ENCODE assay signal across 23 cellular contexts in genomic region chr3:183577336-183577735, GRCh38. TPM values are rescaled to one million over a fixed set of nuclear protein-coding genes. Genes with fewer than 3 reads are reported as not detected.
"Had no signal": no experiment of that assay in that cellular context is flagged by ENCODE, and none has a peak within 500 bp of the region (broad histone marks: within the 10 kb centered on the region; RNA-seq: fewer than 3 reads in every experiment).

No MANE protein-coding gene starts in this region.

- H3K4me1 ChIP-seq: prostate gland, tibial artery had no signal

- DNase-seq: activated CD4-positive, alpha-beta T cell treated with anti-CD3 and anti-CD28 coated beads, Interleukin-2, amount 10 ng/mL, durations not matched to agents 7 days and 5 days; activated CD4-positive, CD25-positive, alpha-beta regulatory T cell treated with anti-CD3 and anti-CD28 coated beads, Interleukin-2, amount 50 U/mL, for 72 hours; activated CD8-positive, alpha-beta memory T cell treated with anti-CD3 and anti-CD28 coated beads, Interleukin-2, amount 10 ng/mL, durations not matched to agents 7 days and 5 days; activated CD8-positive, alpha-beta T cell treated with anti-CD3 and anti-CD28 coated beads for 36 hours; activated effector memory CD4-positive, alpha-beta T cell treated with anti-CD3 and anti-CD28 coated beads, Interleukin-2, amount 50 U/mL, for 16 hours; activated naive CD4-positive, alpha-beta T cell treated with anti-CD3 and anti-CD28 coated beads, Interleukin-2, amount 10 ng/mL, durations not matched to agents 7 days and 5 days; activated T-cell treated with anti-CD3 and anti-CD28 coated beads for 4 hours; cortex of kidney; heart right ventricle; islet precursor cell; left cardiac atrium; mesendoderm; naive thymus-derived CD4-positive, alpha-beta T cell; stimulated activated CD4-positive, alpha-beta T cell treated with anti-CD3 and anti-CD28 coated beads, Interleukin-2, amount 100 ng/mL, for 24 hours; stimulated activated naive CD8-positive, alpha-beta T cell treated with anti-CD3 and anti-CD28 coated beads, Interleukin-15, amount 100 ng/mL, for 72 hours; tibial artery; WERI-Rb-1 had no signal

- ATAC-seq: activated CD8-positive, alpha-beta memory T cell treated with anti-CD3 and anti-CD28 coated beads, Interleukin-2, amount 10 ng/mL, durations not matched to agents 7 days and 5 days; activated CD8-positive, alpha-beta T cell treated with anti-CD3 and anti-CD28 coated beads for 36 hours; left cardiac atrium; naive thymus-derived CD4-positive, alpha-beta T cell; stimulated activated effector memory CD8-positive, alpha-beta T cell treated with anti-CD3 and anti-CD28 coated beads, Interleukin-12 subunit alpha, Interleukin-12 subunit beta, amount 100 ng/mL, for 72 hours; stimulated activated naive CD8-positive, alpha-beta T cell treated with anti-CD3 and anti-CD28 coated beads, Interleukin-15, amount 100 ng/mL, for 72 hours had no signal

- H3K4me3 ChIP-seq: cardiac muscle cell, heart right ventricle, prostate gland, tibial artery had no signal

- H3K9me3 ChIP-seq: heart right ventricle, prostate gland, tibial artery had no signal

- H3K27ac ChIP-seq: cardiac muscle cell, heart right ventricle, prostate gland, tibial artery, WERI-Rb-1 had no signal

- H3K27me3 ChIP-seq: heart right ventricle had no signal

- H3K36me3 ChIP-seq: cardiac muscle cell, heart right ventricle, prostate gland, tibial artery, WERI-Rb-1 had no signal

RNA-seq across cellular contexts. Expression of gene KLHL6, which starts 21.8 kb away (rescaled TPM):
- total RNA-seq: epithelial cell of proximal tubule, fibroblast of villous mesenchyme, osteocyte had no signal
- polyA plus RNA-seq: cardiac muscle cell had no signal
